In genomic region chr20:11755071-11755881, GRCh38 we compare ENCODE assay signal across 13 cellular contexts.
DNase-seq lines count a peak whose midpoint lies in the region; ATAC-seq, FAIRE-seq and TF ChIP-seq lines count a peak whose summit lies in the region.
"Had no signal": no experiment of that assay in that cellular context is flagged by ENCODE, and none has a peak within 500 bp of the region (broad histone marks: within the 10 kb centered on the region; RNA-seq: fewer than 3 reads in every experiment).

No MANE protein-coding gene starts in this region.

- DNase-seq in NCI-H146 (lab: John Stamatoyannopoulos, UW) (peak; percentile 54), epithelial cell of proximal tubule (ENCODE audit: low read depth) (peak; percentile 2), osteocyte (ENCODE audit: extremely low spot score, unreplicated experiment) (no peak), COLO829 (ENCODE audit: low spot score) (no peak), NCI-H2107 treated with DMSO at 0.1 percent for 48 hours (lab: John Stamatoyannopoulos, UW; ENCODE audit: unreplicated experiment) (no peak), D721Med (ENCODE audit: insufficient read length, low spot score) (no peak)
- DNase-seq: amniotic stem cell, endodermal cell, NCI-H1694 treated with DMSO at 0.1 percent for 48 hours, T-helper 2 cell had no signal

- no peaks in the 10 kb centered on the region for H3K36me3 Mint-ChIP-seq in osteocyte (ENCODE audit: unreplicated experiment)

- no peaks in the 10 kb centered on the region for H3K27me3 ChIP-seq in BLaER1

- H3K9me3 ChIP-seq in BLaER1: peaks cover 15% of the 10 kb centered on the region

- no peak for ATAC-seq in GM18870 (IDR thresholded peaks at IDR 0.05; ENCODE audit: unreplicated experiment)

- H3K27ac ChIP-seq in BLaER1: peak overlapping the region; percentile 53
- H3K27ac ChIP-seq: HL-60 had no signal

- no peak overlapping the region for H3K27ac Mint-ChIP-seq in osteocyte (ENCODE audit: unreplicated experiment)
- H3K27ac Mint-ChIP-seq: endodermal cell had no signal

- no peak overlapping the region for H3K4me3 Mint-ChIP-seq in osteocyte (ENCODE audit: unreplicated experiment)
- H3K4me3 Mint-ChIP-seq: endodermal cell had no signal

- H3K4me3 ChIP-seq in BLaER1 (no peak overlapping the region; the same call in 1 of the 2 replicates), epithelial cell of proximal tubule (ENCODE audit: low read depth, low read length) (no peak overlapping the region)

- no peaks in the 10 kb centered on the region for H3K4me1 Mint-ChIP-seq in osteocyte (ENCODE audit: unreplicated experiment)
- H3K4me1 Mint-ChIP-seq: endodermal cell had no signal

- no peaks in the 10 kb centered on the region for H3K27me3 Mint-ChIP-seq in osteocyte (ENCODE audit: unreplicated experiment)

- peaks cover 29% of the 10 kb centered on the region for H3K4me1 ChIP-seq in BLaER1

- TF ChIP-seq CTCF in epithelial cell of proximal tubule (conservative IDR thresholded peaks at IDR 0.05; ENCODE audit: low read depth, low read length) (no peak), osteocyte (IDR thresholded peaks at IDR 0.05) (peak; percentile 20), D721Med (IDR thresholded peaks at IDR 0.05; ENCODE audit: insufficient read depth, missing control alignments) (no peak)

- H3K36me3 ChIP-seq in BLaER1: no peaks in the 10 kb centered on the region

- no peak for FAIRE-seq in D721Med (lab: Jason Lieb, UNC)

- peak overlapping the region; percentile 44; the same call in 1 of the 2 replicates for H3K9ac ChIP-seq in BLaER1

- H3K9me3 Mint-ChIP-seq in osteocyte (ENCODE audit: unreplicated experiment): peaks cover 13% of the 10 kb centered on the region
- H3K9me3 Mint-ChIP-seq: endodermal cell had no signal

- H3K4me2 ChIP-seq in BLaER1: peak overlapping the region; percentile 80

- no peaks in the 10 kb centered on the region for H4K20me1 ChIP-seq in BLaER1

Comparison
In these comparisons a context has a peak if more than half of its experiments do, and no peak if none do; other contexts are left out.
1. DNase-seq: peak in NCI-H146 (single experiment) and epithelial cell of proximal tubule (single experiment); none in osteocyte (single experiment), COLO829 (single experiment), NCI-H2107 treated with DMSO at 0.1 percent for 48 hours (single experiment) and D721Med (single experiment).